1 cellular context compared by ENCODE assay signal in the genomic region with DNA sequence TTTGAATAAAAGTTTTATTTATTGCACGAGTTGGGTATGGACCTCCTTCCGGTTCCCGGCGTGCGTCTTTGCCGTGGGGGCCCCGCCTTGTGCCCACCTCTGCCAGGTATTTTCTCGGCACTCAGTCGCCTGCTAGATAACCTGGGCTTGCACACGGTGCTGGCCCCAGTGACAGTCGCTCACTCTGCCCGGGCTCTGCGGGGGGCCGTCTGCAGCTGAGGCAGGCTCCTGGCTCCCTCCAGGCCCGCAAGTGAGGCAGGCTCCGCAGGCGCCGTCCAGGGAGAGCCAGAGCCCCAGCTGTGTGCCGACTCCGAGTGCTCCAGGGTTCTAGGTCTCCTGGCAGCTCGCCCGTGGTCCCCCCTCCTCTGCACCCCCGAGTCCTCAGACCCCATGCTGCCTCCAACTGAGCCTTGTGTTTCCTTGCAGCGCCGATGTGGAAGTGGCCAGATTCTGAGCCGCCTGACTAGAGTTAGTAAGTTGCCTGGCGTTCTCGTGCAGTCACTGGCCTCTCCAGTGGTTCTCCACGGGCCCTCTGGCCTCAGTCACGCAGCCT.
TF ChIP-seq lines count a peak whose summit lies in the region.

No MANE protein-coding gene starts in this region.

TF ChIP-seq in GM23338, 12 proteins besides CTCF, POLR2A, EP300 and RAD21 (continued from another document):
- TF ChIP-seq, protein P1, sequence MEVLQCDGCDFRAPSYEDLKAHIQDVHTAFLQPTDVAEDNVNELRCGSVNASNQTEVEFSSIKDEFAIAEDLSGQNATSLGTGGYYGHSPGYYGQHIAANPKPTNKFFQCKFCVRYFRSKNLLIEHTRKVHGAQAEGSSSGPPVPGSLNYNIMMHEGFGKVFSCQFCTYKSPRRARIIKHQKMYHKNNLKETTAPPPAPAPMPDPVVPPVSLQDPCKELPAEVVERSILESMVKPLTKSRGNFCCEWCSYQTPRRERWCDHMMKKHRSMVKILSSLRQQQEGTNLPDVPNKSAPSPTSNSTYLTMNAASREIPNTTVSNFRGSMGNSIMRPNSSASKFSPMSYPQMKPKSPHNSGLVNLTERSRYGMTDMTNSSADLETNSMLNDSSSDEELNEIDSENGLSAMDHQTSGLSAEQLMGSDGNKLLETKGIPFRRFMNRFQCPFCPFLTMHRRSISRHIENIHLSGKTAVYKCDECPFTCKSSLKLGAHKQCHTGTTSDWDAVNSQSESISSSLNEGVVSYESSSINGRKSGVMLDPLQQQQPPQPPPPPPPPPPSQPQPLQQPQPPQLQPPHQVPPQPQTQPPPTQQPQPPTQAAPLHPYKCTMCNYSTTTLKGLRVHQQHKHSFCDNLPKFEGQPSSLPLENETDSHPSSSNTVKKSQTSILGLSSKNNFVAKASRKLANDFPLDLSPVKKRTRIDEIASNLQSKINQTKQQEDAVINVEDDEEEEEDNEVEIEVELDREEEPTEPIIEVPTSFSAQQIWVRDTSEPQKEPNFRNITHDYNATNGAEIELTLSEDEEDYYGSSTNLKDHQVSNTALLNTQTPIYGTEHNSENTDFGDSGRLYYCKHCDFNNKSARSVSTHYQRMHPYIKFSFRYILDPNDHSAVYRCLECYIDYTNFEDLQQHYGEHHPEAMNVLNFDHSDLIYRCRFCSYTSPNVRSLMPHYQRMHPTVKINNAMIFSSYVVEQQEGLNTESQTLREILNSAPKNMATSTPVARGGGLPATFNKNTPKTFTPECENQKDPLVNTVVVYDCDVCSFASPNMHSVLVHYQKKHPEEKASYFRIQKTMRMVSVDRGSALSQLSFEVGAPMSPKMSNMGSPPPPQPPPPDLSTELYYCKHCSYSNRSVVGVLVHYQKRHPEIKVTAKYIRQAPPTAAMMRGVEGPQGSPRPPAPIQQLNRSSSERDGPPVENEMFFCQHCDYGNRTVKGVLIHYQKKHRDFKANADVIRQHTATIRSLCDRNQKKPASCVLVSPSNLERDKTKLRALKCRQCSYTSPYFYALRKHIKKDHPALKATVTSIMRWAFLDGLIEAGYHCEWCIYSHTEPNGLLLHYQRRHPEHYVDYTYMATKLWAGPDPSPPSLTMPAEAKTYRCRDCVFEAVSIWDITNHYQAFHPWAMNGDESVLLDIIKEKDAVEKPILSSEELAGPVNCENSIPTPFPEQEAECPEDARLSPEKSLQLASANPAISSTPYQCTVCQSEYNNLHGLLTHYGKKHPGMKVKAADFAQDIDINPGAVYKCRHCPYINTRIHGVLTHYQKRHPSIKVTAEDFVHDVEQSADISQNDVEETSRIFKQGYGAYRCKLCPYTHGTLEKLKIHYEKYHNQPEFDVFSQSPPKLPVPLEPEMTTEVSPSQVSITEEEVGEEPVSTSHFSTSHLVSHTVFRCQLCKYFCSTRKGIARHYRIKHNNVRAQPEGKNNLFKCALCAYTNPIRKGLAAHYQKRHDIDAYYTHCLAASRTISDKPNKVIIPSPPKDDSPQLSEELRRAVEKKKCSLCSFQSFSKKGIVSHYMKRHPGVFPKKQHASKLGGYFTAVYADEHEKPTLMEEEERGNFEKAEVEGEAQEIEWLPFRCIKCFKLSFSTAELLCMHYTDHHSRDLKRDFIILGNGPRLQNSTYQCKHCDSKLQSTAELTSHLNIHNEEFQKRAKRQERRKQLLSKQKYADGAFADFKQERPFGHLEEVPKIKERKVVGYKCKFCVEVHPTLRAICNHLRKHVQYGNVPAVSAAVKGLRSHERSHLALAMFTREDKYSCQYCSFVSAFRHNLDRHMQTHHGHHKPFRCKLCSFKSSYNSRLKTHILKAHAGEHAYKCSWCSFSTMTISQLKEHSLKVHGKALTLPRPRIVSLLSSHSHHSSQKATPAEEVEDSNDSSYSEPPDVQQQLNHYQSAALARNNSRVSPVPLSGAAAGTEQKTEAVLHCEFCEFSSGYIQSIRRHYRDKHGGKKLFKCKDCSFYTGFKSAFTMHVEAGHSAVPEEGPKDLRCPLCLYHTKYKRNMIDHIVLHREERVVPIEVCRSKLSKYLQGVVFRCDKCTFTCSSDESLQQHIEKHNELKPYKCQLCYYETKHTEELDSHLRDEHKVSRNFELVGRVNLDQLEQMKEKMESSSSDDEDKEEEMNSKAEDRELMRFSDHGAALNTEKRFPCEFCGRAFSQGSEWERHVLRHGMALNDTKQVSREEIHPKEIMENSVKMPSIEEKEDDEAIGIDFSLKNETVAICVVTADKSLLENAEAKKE (CRISPR knock-in tag; IDR thresholded peaks at IDR 0.05): no peak
- TF ChIP-seq EZH2 (IDR thresholded peaks at IDR 0.05; ENCODE audit: low read depth, unreplicated experiment): no peak
- no peak for TF ChIP-seq STAT1 (IDR thresholded peaks at IDR 0.05; ENCODE audit: unreplicated experiment)
- TF ChIP-seq POLR2AphosphoS5 (IDR thresholded peaks at IDR 0.05; ENCODE audit: low read depth): no peak
- no peak for TF ChIP-seq JUNB (IDR thresholded peaks at IDR 0.05; ENCODE audit: unreplicated experiment)
- TF ChIP-seq, protein P2, sequence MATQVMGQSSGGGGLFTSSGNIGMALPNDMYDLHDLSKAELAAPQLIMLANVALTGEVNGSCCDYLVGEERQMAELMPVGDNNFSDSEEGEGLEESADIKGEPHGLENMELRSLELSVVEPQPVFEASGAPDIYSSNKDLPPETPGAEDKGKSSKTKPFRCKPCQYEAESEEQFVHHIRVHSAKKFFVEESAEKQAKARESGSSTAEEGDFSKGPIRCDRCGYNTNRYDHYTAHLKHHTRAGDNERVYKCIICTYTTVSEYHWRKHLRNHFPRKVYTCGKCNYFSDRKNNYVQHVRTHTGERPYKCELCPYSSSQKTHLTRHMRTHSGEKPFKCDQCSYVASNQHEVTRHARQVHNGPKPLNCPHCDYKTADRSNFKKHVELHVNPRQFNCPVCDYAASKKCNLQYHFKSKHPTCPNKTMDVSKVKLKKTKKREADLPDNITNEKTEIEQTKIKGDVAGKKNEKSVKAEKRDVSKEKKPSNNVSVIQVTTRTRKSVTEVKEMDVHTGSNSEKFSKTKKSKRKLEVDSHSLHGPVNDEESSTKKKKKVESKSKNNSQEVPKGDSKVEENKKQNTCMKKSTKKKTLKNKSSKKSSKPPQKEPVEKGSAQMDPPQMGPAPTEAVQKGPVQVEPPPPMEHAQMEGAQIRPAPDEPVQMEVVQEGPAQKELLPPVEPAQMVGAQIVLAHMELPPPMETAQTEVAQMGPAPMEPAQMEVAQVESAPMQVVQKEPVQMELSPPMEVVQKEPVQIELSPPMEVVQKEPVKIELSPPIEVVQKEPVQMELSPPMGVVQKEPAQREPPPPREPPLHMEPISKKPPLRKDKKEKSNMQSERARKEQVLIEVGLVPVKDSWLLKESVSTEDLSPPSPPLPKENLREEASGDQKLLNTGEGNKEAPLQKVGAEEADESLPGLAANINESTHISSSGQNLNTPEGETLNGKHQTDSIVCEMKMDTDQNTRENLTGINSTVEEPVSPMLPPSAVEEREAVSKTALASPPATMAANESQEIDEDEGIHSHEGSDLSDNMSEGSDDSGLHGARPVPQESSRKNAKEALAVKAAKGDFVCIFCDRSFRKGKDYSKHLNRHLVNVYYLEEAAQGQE (IDR thresholded peaks at IDR 0.05; ENCODE audit: unreplicated experiment): no peak
- TF ChIP-seq, protein P3, sequence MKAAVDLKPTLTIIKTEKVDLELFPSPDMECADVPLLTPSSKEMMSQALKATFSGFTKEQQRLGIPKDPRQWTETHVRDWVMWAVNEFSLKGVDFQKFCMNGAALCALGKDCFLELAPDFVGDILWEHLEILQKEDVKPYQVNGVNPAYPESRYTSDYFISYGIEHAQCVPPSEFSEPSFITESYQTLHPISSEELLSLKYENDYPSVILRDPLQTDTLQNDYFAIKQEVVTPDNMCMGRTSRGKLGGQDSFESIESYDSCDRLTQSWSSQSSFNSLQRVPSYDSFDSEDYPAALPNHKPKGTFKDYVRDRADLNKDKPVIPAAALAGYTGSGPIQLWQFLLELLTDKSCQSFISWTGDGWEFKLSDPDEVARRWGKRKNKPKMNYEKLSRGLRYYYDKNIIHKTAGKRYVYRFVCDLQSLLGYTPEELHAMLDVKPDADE (IDR thresholded peaks at IDR 0.05): no peak
- TF ChIP-seq CREB1 (CRISPR knock-in tag; IDR thresholded peaks at IDR 0.05; ENCODE audit: low read depth): no peak
